Comparison of ENCODE assay signal across 2 cellular contexts in the genomic region with DNA sequence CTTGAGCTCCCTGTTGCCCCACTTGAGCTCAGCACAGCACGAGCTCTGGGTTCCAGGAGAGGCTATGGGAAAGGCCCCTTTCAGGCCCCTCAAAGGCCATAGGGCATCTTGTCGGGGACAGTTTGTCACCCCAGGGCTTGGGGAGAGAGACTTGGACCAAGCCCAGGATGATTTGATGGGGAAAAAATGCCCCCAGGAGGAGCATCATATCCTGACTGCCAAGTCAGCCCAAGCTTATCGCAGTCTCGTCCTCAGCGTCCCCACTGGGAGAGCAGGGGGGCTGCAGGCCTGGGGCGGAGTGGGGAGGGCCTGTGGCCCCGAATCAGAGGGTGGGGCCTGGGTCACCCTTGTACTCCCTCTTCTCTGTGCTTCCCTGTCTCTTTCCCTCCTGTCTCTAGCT.
TF ChIP-seq lines count a peak whose summit lies in the region.

No MANE protein-coding gene starts in this region.

TF ChIP-seq in liver, 16 proteins besides CTCF, POLR2A, EP300 and RAD21:
- no peak for TF ChIP-seq FOXA1 (IDR thresholded peaks at IDR 0.05)
- peak; percentile 53 for TF ChIP-seq NR2F2 (IDR thresholded peaks at IDR 0.05)
- peak in 1 of 2 donors; percentile 23 for TF ChIP-seq RXRA (IDR thresholded peaks at IDR 0.05)

TF ChIP-seq in HepG2, 621 proteins besides CTCF, POLR2A, EP300 and RAD21:
- TF ChIP-seq ARNT2 (CRISPR knock-in tag; IDR thresholded peaks at IDR 0.05; ENCODE audit: low read depth) (no peak), HMG20B (CRISPR knock-in tag; conservative IDR thresholded peaks at IDR 0.05) (no peak), ZBTB38 (CRISPR knock-in tag; IDR thresholded peaks at IDR 0.05) (no peak), ZSCAN22 (CRISPR knock-in tag; IDR thresholded peaks at IDR 0.05) (no peak), ZNF549 (CRISPR knock-in tag; IDR thresholded peaks at IDR 0.05) (no peak), SIX1 (CRISPR knock-in tag; IDR thresholded peaks at IDR 0.05; ENCODE audit: borderline replicate concordance) (no peak), ZFP37 (CRISPR knock-in tag; IDR thresholded peaks at IDR 0.05; ENCODE audit: borderline replicate concordance) (no peak), ZMYM4 (CRISPR knock-in tag; IDR thresholded peaks at IDR 0.05) (no peak), ZNF749 (CRISPR knock-in tag; IDR thresholded peaks at IDR 0.05; ENCODE audit: borderline replicate concordance) (no peak), GLI4 (CRISPR knock-in tag; IDR thresholded peaks at IDR 0.05; ENCODE audit: borderline replicate concordance) (no peak), KDM3A (CRISPR knock-in tag; IDR thresholded peaks at IDR 0.05; ENCODE audit: low read depth) (no peak), GATAD1 (CRISPR knock-in tag; IDR thresholded peaks at IDR 0.05) (no peak)
- TF ChIP-seq, protein P1, sequence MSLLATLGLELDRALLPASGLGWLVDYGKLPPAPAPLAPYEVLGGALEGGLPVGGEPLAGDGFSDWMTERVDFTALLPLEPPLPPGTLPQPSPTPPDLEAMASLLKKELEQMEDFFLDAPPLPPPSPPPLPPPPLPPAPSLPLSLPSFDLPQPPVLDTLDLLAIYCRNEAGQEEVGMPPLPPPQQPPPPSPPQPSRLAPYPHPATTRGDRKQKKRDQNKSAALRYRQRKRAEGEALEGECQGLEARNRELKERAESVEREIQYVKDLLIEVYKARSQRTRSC (CRISPR knock-in tag; IDR thresholded peaks at IDR 0.05; ENCODE audit: low read depth): no peak
- TF ChIP-seq, protein P2, sequence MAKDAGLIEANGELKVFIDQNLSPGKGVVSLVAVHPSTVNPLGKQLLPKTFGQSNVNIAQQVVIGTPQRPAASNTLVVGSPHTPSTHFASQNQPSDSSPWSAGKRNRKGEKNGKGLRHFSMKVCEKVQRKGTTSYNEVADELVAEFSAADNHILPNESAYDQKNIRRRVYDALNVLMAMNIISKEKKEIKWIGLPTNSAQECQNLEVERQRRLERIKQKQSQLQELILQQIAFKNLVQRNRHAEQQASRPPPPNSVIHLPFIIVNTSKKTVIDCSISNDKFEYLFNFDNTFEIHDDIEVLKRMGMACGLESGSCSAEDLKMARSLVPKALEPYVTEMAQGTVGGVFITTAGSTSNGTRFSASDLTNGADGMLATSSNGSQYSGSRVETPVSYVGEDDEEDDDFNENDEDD (CRISPR knock-in tag; IDR thresholded peaks at IDR 0.05; ENCODE audit: borderline replicate concordance): no peak
- TF ChIP-seq, protein P3, sequence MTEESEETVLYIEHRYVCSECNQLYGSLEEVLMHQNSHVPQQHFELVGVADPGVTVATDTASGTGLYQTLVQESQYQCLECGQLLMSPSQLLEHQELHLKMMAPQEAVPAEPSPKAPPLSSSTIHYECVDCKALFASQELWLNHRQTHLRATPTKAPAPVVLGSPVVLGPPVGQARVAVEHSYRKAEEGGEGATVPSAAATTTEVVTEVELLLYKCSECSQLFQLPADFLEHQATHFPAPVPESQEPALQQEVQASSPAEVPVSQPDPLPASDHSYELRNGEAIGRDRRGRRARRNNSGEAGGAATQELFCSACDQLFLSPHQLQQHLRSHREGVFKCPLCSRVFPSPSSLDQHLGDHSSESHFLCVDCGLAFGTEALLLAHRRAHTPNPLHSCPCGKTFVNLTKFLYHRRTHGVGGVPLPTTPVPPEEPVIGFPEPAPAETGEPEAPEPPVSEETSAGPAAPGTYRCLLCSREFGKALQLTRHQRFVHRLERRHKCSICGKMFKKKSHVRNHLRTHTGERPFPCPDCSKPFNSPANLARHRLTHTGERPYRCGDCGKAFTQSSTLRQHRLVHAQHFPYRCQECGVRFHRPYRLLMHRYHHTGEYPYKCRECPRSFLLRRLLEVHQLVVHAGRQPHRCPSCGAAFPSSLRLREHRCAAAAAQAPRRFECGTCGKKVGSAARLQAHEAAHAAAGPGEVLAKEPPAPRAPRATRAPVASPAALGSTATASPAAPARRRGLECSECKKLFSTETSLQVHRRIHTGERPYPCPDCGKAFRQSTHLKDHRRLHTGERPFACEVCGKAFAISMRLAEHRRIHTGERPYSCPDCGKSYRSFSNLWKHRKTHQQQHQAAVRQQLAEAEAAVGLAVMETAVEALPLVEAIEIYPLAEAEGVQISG (CRISPR knock-in tag; IDR thresholded peaks at IDR 0.05): no peak
- TF ChIP-seq, protein P4, sequence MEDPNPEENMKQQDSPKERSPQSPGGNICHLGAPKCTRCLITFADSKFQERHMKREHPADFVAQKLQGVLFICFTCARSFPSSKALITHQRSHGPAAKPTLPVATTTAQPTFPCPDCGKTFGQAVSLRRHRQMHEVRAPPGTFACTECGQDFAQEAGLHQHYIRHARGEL (CRISPR knock-in tag; IDR thresholded peaks at IDR 0.05): no peak
- TF ChIP-seq, protein P5, sequence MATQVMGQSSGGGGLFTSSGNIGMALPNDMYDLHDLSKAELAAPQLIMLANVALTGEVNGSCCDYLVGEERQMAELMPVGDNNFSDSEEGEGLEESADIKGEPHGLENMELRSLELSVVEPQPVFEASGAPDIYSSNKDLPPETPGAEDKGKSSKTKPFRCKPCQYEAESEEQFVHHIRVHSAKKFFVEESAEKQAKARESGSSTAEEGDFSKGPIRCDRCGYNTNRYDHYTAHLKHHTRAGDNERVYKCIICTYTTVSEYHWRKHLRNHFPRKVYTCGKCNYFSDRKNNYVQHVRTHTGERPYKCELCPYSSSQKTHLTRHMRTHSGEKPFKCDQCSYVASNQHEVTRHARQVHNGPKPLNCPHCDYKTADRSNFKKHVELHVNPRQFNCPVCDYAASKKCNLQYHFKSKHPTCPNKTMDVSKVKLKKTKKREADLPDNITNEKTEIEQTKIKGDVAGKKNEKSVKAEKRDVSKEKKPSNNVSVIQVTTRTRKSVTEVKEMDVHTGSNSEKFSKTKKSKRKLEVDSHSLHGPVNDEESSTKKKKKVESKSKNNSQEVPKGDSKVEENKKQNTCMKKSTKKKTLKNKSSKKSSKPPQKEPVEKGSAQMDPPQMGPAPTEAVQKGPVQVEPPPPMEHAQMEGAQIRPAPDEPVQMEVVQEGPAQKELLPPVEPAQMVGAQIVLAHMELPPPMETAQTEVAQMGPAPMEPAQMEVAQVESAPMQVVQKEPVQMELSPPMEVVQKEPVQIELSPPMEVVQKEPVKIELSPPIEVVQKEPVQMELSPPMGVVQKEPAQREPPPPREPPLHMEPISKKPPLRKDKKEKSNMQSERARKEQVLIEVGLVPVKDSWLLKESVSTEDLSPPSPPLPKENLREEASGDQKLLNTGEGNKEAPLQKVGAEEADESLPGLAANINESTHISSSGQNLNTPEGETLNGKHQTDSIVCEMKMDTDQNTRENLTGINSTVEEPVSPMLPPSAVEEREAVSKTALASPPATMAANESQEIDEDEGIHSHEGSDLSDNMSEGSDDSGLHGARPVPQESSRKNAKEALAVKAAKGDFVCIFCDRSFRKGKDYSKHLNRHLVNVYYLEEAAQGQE (IDR thresholded peaks at IDR 0.05; ENCODE audit: borderline replicate concordance in 1 of 2, low read depth in 1 of 2, low read length in 2 of 2): no peak
